33 cellular contexts compared by ENCODE assay signal in genomic region chr5:14135621-14136020, GRCh38.
"Had no signal": no experiment of that assay in that cellular context is flagged by ENCODE, and none has a peak within 500 bp of the region (broad histone marks: within the 10 kb centered on the region; RNA-seq: fewer than 3 reads in every experiment).

No MANE protein-coding gene starts in this region.

- H3K36me3 ChIP-seq: MG63 had no signal

- DNase-seq: Karpas-422, Kasumi-1, MG63, MM.1S, MV-4-11, NCI-H1048, NCI-H1092, NCI-H1092 treated with DMSO at 0.1 percent for 48 hours, NCI-H1105, NCI-H1105 treated with DMSO at 0.1 percent for 48 hours, NCI-H1417 treated with DMSO at 0.1 percent for 48 hours, NCI-H1436, NCI-H1436 treated with DMSO at 0.1 percent for 48 hours, NCI-H146, NCI-H1694, NCI-H1694 treated with DMSO at 0.1 percent for 48 hours, NCI-H187, NCI-H187 treated with DMSO at 0.1 percent for 48 hours, NCI-H1930, NCI-H2029, NCI-H2029 treated with DMSO at 0.1 percent for 48 hours, NCI-H2081, NCI-H2081 treated with DMSO at 0.1 percent for 48 hours, NCI-H2107, NCI-H2171, NCI-H2171 treated with DMSO at 0.1 percent for 48 hours, NCI-H2227 treated with DMSO at 0.1 percent for 48 hours, NCI-H226, NCI-H446, NCI-H446 treated with DMSO at 0.1 percent for 48 hours, NCI-H510A, NCI-H510A treated with DMSO at 0.1 percent for 48 hours, NCI-H524 had no signal

- H3K4me3 ChIP-seq: MG63 had no signal

- H3K27me3 ChIP-seq: MG63 had no signal
